17 cellular contexts compared by ENCODE assay signal in genomic region chr2:78145997-78146722, GRCh38.
DNase-seq lines count a peak whose midpoint lies in the region; ATAC-seq, FAIRE-seq and TF ChIP-seq lines count a peak whose summit lies in the region.
"Had no signal": no experiment of that assay in that cellular context is flagged by ENCODE, and none has a peak within 500 bp of the region (broad histone marks: within the 10 kb centered on the region; RNA-seq: fewer than 3 reads in every experiment).

No MANE protein-coding gene starts in this region.

- 93% methylated on average over 9 of the region's 9 CpGs for WGBS in aorta, 2 donors

- H3K4me1 Mint-ChIP-seq in naive thymus-derived CD4-positive, alpha-beta T cell = no peaks in the 10 kb centered on the region
- no peaks in the 10 kb centered on the region for H3K4me1 Mint-ChIP-seq in stimulated activated effector memory CD8-positive, alpha-beta T cell treated with anti-CD3 and anti-CD28 coated beads, Interleukin-12 subunit alpha, Interleukin-12 subunit beta, amount 100 ng/mL, for 72 hours
- H3K4me1 Mint-ChIP-seq in CD4-positive, alpha-beta T cell (ENCODE audit: low read depth) = no peaks in the 10 kb centered on the region
- H3K4me1 Mint-ChIP-seq: CD8-positive, alpha-beta memory T cell had no signal

- H3K27ac ChIP-seq in kidney (ENCODE audit: low read depth in 2 of 2, low read length in 2 of 2) (no peak overlapping the region), aorta (ENCODE audit: low read depth in 1 of 2, low read length in 2 of 2) (no peak overlapping the region)
- no peak overlapping the region for H3K27ac ChIP-seq in naive thymus-derived CD4-positive, alpha-beta T cell (ENCODE audit: low read depth, low read length)
- H3K27ac ChIP-seq in CD4-positive, alpha-beta T cell (ENCODE audit: low read depth, low read length) = no peak overlapping the region
- H3K27ac ChIP-seq: A549, C4-2B, HL-60 had no signal

- TF ChIP-seq CTCF in kidney (IDR thresholded peaks at IDR 0.05; ENCODE audit: borderline replicate concordance, extremely low read depth, insufficient read depth) = no peak
- no peak for TF ChIP-seq CTCF in CD4-positive, alpha-beta T cell (IDR thresholded peaks at IDR 0.05)

- no peak overlapping the region for H3K27ac Mint-ChIP-seq in naive thymus-derived CD4-positive, alpha-beta T cell
- no peak overlapping the region for H3K27ac Mint-ChIP-seq in stimulated activated effector memory CD8-positive, alpha-beta T cell treated with anti-CD3 and anti-CD28 coated beads, Interleukin-12 subunit alpha, Interleukin-12 subunit beta, amount 100 ng/mL, for 72 hours
- no peak overlapping the region for H3K27ac Mint-ChIP-seq in CD4-positive, alpha-beta T cell
- H3K27ac Mint-ChIP-seq: CD8-positive, alpha-beta memory T cell had no signal

- H3K36me3 Mint-ChIP-seq in naive thymus-derived CD4-positive, alpha-beta T cell = no peaks in the 10 kb centered on the region
- no peaks in the 10 kb centered on the region for H3K36me3 Mint-ChIP-seq in stimulated activated effector memory CD8-positive, alpha-beta T cell treated with anti-CD3 and anti-CD28 coated beads, Interleukin-12 subunit alpha, Interleukin-12 subunit beta, amount 100 ng/mL, for 72 hours
- H3K36me3 Mint-ChIP-seq in CD4-positive, alpha-beta T cell (ENCODE audit: low read depth) = no peaks in the 10 kb centered on the region
- H3K36me3 Mint-ChIP-seq: CD8-positive, alpha-beta memory T cell had no signal

- H3K9me3 ChIP-seq in kidney (ENCODE audit: control insufficient read depth in 1 of 2, low read length in 2 of 2) (no peaks in the 10 kb centered on the region), aorta (ENCODE audit: control insufficient read depth, low read length) (no peaks in the 10 kb centered on the region)
- peaks cover 0 to 6% (median 0%) of the 10 kb centered on the region in 3 experiments for H3K9me3 ChIP-seq in naive thymus-derived CD4-positive, alpha-beta T cell (ENCODE audit: control insufficient read depth in 2 of 3, low read length in 3 of 3)
- peaks cover 14% of the 10 kb centered on the region for H3K9me3 ChIP-seq in CD4-positive, alpha-beta T cell (ENCODE audit: control insufficient read depth, low read length)
- H3K9me3 ChIP-seq: BE2C, Caco-2, HAP-1 had no signal

- DNase-seq in kidney (peak; percentile 62), aorta (no peak), NCI-H1694 treated with DMSO at 0.1 percent for 48 hours (lab: John Stamatoyannopoulos, UW) (no peak), NOMO-1 (lab: John Stamatoyannopoulos, UW; ENCODE audit: unreplicated experiment in 2 of 2) (no peak)
- DNase-seq in naive thymus-derived CD4-positive, alpha-beta T cell = no peak
- no peak for DNase-seq in stimulated activated effector memory CD8-positive, alpha-beta T cell treated with anti-CD3 and anti-CD28 coated beads, Interleukin-12 subunit alpha, Interleukin-12 subunit beta, amount 100 ng/mL, for 72 hours (ENCODE audit: low spot score in 2 of 2)
- DNase-seq in CD4-positive, alpha-beta T cell = no peak
- DNase-seq: BE2C; Caco-2; CD8-positive, alpha-beta memory T cell; DMS53; GF-D8 had no signal

- no peak for FAIRE-seq in kidney (lab: Jason Lieb, UNC)
- FAIRE-seq: A549, H1 had no signal

- H3K9me3 Mint-ChIP-seq in naive thymus-derived CD4-positive, alpha-beta T cell = peaks cover 0 to 4% (median 0%) of the 10 kb centered on the region in 11 donors
- H3K9me3 Mint-ChIP-seq in stimulated activated effector memory CD8-positive, alpha-beta T cell treated with anti-CD3 and anti-CD28 coated beads, Interleukin-12 subunit alpha, Interleukin-12 subunit beta, amount 100 ng/mL, for 72 hours = peaks cover 12% of the 10 kb centered on the region
- no peaks in the 10 kb centered on the region for H3K9me3 Mint-ChIP-seq in CD4-positive, alpha-beta T cell

- POLR2A ChIA-PET in naive thymus-derived CD4-positive, alpha-beta T cell (lab: Charles Lee) = no interaction called here
- POLR2A ChIA-PET in CD4-positive, alpha-beta T cell (lab: Charles Lee) = no interaction called here

- intact Hi-C loops in kidney (cut with DNase I) (no loop called here), aorta (cut with DNase I) (no loop called here)
- intact Hi-C loops in naive thymus-derived CD4-positive, alpha-beta T cell (cut with micrococcal nuclease) = no loop called here
- intact Hi-C loops in CD4-positive, alpha-beta T cell (cut with DNase I, micrococcal nuclease) = no loop called here

- no peak overlapping the region for H3K9ac ChIP-seq in kidney (ENCODE audit: low read length in 2 of 2)

- H3K36me3 ChIP-seq in kidney (ENCODE audit: control insufficient read depth in 1 of 2, insufficient read depth in 2 of 2, low read length in 2 of 2) (no peaks in the 10 kb centered on the region), aorta (ENCODE audit: control insufficient read depth in 1 of 2, insufficient read depth in 2 of 2, low read length in 1 of 2) (no peaks in the 10 kb centered on the region)
- no peaks in the 10 kb centered on the region for H3K36me3 ChIP-seq in naive thymus-derived CD4-positive, alpha-beta T cell (ENCODE audit: control insufficient read depth in 2 of 3, insufficient read depth in 3 of 3, low read length in 3 of 3)
- H3K36me3 ChIP-seq: BE2C, HAP-1 had no signal

- no peaks in the 10 kb centered on the region for H3K4me1 ChIP-seq in kidney (ENCODE audit: control insufficient read depth in 1 of 2, insufficient read depth in 1 of 2, low read depth in 1 of 2, low read length in 2 of 2)
- no peaks in the 10 kb centered on the region for H3K4me1 ChIP-seq in naive thymus-derived CD4-positive, alpha-beta T cell (ENCODE audit: control insufficient read depth in 2 of 2, insufficient read depth in 2 of 2, low read length in 2 of 2)
- H3K4me1 ChIP-seq in aorta (ENCODE audit: control insufficient read depth in 1 of 2, insufficient read depth in 2 of 2, low read length in 2 of 2) = no peaks in the 10 kb centered on the region
- H3K4me1 ChIP-seq: A549, BE2C, Caco-2, HAP-1 had no signal

- H3K4me3 ChIP-seq in kidney (ENCODE audit: low read length in 2 of 2) (no peak overlapping the region), aorta (ENCODE audit: low read length in 2 of 2) (no peak overlapping the region)
- H3K4me3 ChIP-seq in naive thymus-derived CD4-positive, alpha-beta T cell (ENCODE audit: low read length) = no peak overlapping the region
- H3K4me3 ChIP-seq: A549, HAP-1 had no signal

- CTCF ChIA-PET in naive thymus-derived CD4-positive, alpha-beta T cell (lab: Charles Lee) = no interaction called here
- CTCF ChIA-PET in CD4-positive, alpha-beta T cell (lab: Charles Lee) = no interaction called here

- H3K27me3 Mint-ChIP-seq in naive thymus-derived CD4-positive, alpha-beta T cell = no peaks in the 10 kb centered on the region
- H3K27me3 Mint-ChIP-seq in CD4-positive, alpha-beta T cell = no peaks in the 10 kb centered on the region
- H3K27me3 Mint-ChIP-seq: CD8-positive, alpha-beta memory T cell had no signal

- peak; percentile 31 for ATAC-seq in naive thymus-derived CD4-positive, alpha-beta T cell
- peak; percentile 34 for ATAC-seq in stimulated activated effector memory CD8-positive, alpha-beta T cell treated with anti-CD3 and anti-CD28 coated beads, Interleukin-12 subunit alpha, Interleukin-12 subunit beta, amount 100 ng/mL, for 72 hours
- peak; percentile 54 for ATAC-seq in aorta (ENCODE audit: low FRiP score)
- ATAC-seq in CD4-positive, alpha-beta T cell (ENCODE audit: poor library complexity) = no peak
- ATAC-seq: A549 had no signal

- no peaks in the 10 kb centered on the region for H3K27me3 ChIP-seq in naive thymus-derived CD4-positive, alpha-beta T cell (ENCODE audit: control insufficient read depth in 2 of 2, insufficient read depth in 2 of 2, low read length in 2 of 2)
- H3K27me3 ChIP-seq in aorta (ENCODE audit: control insufficient read depth in 1 of 2, insufficient read depth in 2 of 2, low read length in 1 of 2) = no peaks in the 10 kb centered on the region
- H3K27me3 ChIP-seq in CD4-positive, alpha-beta T cell (ENCODE audit: control insufficient read depth, insufficient read depth, low read length) = no peaks in the 10 kb centered on the region
- H3K27me3 ChIP-seq: BE2C had no signal

- no peak overlapping the region for H3K4me3 Mint-ChIP-seq in naive thymus-derived CD4-positive, alpha-beta T cell
- no peak overlapping the region for H3K4me3 Mint-ChIP-seq in stimulated activated effector memory CD8-positive, alpha-beta T cell treated with anti-CD3 and anti-CD28 coated beads, Interleukin-12 subunit alpha, Interleukin-12 subunit beta, amount 100 ng/mL, for 72 hours
- no peak overlapping the region for H3K4me3 Mint-ChIP-seq in CD4-positive, alpha-beta T cell
- H3K4me3 Mint-ChIP-seq: CD8-positive, alpha-beta memory T cell had no signal
